ENCODE assay signal across 22 cellular contexts in genomic region chr4:136590440-136590839, GRCh38.
DNase-seq lines count a peak whose midpoint lies in the region; ATAC-seq, FAIRE-seq and TF ChIP-seq lines count a peak whose summit lies in the region.
"Had no signal": no experiment of that assay in that cellular context is flagged by ENCODE, and none has a peak within 500 bp of the region (broad histone marks: within the 10 kb centered on the region; RNA-seq: fewer than 3 reads in every experiment).

No MANE protein-coding gene starts in this region.

- H3K27ac ChIP-seq in H1 (ENCODE audit: low read depth, low read length) = no peak overlapping the region
- no peak overlapping the region for H3K27ac ChIP-seq in neuronal stem cell (replicated peaks; ENCODE audit: low read length)
- H3K27ac ChIP-seq: A549; BLaER1 treated with 17β-estradiol and CSF1 and Interleukin-3, amounts not matched to agents 10 nM and 100 nM; GM23248 had no signal

- no peaks in the 10 kb centered on the region for H3K79me2 ChIP-seq in H1 (ENCODE audit: control insufficient read depth in 1 of 2, insufficient read depth in 2 of 2, low read length in 2 of 2)

- no peak overlapping the region for H2BK15ac ChIP-seq in H1 (ENCODE audit: low read length)
- no peak overlapping the region for H2BK15ac ChIP-seq in neuronal stem cell (ENCODE audit: low read length)

- H3K36me3 Mint-ChIP-seq in WTC11 = peaks cover 4% of the 10 kb centered on the region; the same call in 1 of the 2 replicates
- H3K36me3 Mint-ChIP-seq in stimulated activated effector memory CD8-positive, alpha-beta T cell treated with anti-CD3 and anti-CD28 coated beads, Interleukin-12 subunit alpha, Interleukin-12 subunit beta, amount 100 ng/mL, for 72 hours = no peaks in the 10 kb centered on the region
- H3K36me3 Mint-ChIP-seq: CD14-positive monocyte; CD8-positive, alpha-beta memory T cell had no signal

- CTCF ChIA-PET in WTC11 (lab: Charles Lee) (no interaction called here), H1 (lab: Charles Lee; ENCODE audit: partially characterized antibody) (interaction anchor here (0.8 to 1.3 kb wide), 2 partner anchors 11 to 272 kb away, joined by 3 to 4 read pairs; no protein-coding TSS in a partner anchor)

- H3K4me1 ChIP-seq in H1 (replicated peaks in 1 of 4; ENCODE audit: control insufficient read depth in 3 of 4, insufficient read depth in 4 of 4, low read length in 3 of 4) (peaks cover 0 to 3% (median 0%) of the 10 kb centered on the region in 4 experiments; a peak in 2 of 7 replicates), neuronal stem cell (ENCODE audit: control insufficient read depth in 2 of 2, insufficient read depth in 1 of 2, low read depth in 1 of 2, low read length in 2 of 2) (peaks cover 0 to 2% of the 10 kb centered on the region in 2 donors)
- H3K4me1 ChIP-seq: A549; BE2C; BLaER1 treated with 17β-estradiol and CSF1 and Interleukin-3, amounts not matched to agents 10 nM and 100 nM had no signal

- no peak for TF ChIP-seq EP300 in H1 (IDR thresholded peaks at IDR 0.05; ENCODE audit: borderline replicate concordance in 1 of 2, low read depth in 2 of 2, low read length in 2 of 2)

- H3K18ac ChIP-seq in H1 (ENCODE audit: extremely low read depth, low read length) (no peak overlapping the region), neuronal stem cell (ENCODE audit: low read length) (no peak overlapping the region)

- H3K23me2 ChIP-seq in H1 (ENCODE audit: low read depth, low read length) = no peaks in the 10 kb centered on the region

- TF ChIP-seq CTCF in WTC11 (IDR thresholded peaks at IDR 0.05) = no peak
- no peak for TF ChIP-seq CTCF in H1 (IDR thresholded peaks at IDR 0.05; ENCODE audit: control extremely low read depth in 1 of 3, insufficient read depth in 1 of 3, low read depth in 1 of 3, low read length in 3 of 3)
- no peak for TF ChIP-seq CTCF in D721Med (IDR thresholded peaks at IDR 0.05; ENCODE audit: insufficient read depth, missing control alignments)

- H2BK20ac ChIP-seq in H1 (ENCODE audit: low read length) = no peak overlapping the region

- no peak; a peak in 1 of 4 replicates for TF ChIP-seq RAD21 in H1 (IDR thresholded peaks at IDR 0.05 in 1 of 2, conservative IDR thresholded peaks at IDR 0.05 in 1 of 2; ENCODE audit: low read depth in 2 of 2, low read length in 2 of 2)

- H4K8ac ChIP-seq in H1 (ENCODE audit: extremely low read depth, insufficient read depth, low read length) = no peak overlapping the region
- no peak overlapping the region for H4K8ac ChIP-seq in neuronal stem cell (ENCODE audit: low read depth, low read length)

- peaks cover 6% of the 10 kb centered on the region for H3K4me1 Mint-ChIP-seq in WTC11
- no peaks in the 10 kb centered on the region for H3K4me1 Mint-ChIP-seq in stimulated activated effector memory CD8-positive, alpha-beta T cell treated with anti-CD3 and anti-CD28 coated beads, Interleukin-12 subunit alpha, Interleukin-12 subunit beta, amount 100 ng/mL, for 72 hours
- H3K4me1 Mint-ChIP-seq: CD14-positive monocyte; CD8-positive, alpha-beta memory T cell had no signal

- no peak overlapping the region for H4K5ac ChIP-seq in H1 (ENCODE audit: insufficient read length, low read depth, low read length)

- H3K9me3 ChIP-seq in H1 (ENCODE audit: insufficient read depth in 2 of 2, low read depth in 1 of 2, low read length in 1 of 2) (no peaks in the 10 kb centered on the region), neuronal stem cell (replicated peaks in 1 of 2; ENCODE audit: control insufficient read depth in 2 of 2, insufficient read depth in 1 of 2, low read depth in 1 of 2, low read length in 2 of 2) (no peaks in the 10 kb centered on the region)
- H3K9me3 ChIP-seq: A549, BE2C had no signal

- no peak overlapping the region for H3K56ac ChIP-seq in H1 (replicated peaks; ENCODE audit: insufficient read length, low read depth, low read length)

- H3K4me2 ChIP-seq in H1 (ENCODE audit: insufficient read depth in 1 of 2, low read depth in 2 of 2, low read length in 2 of 2) (no peak overlapping the region), neuronal stem cell (ENCODE audit: insufficient read depth, low read length, poor library complexity, severe bottlenecking) (no peak overlapping the region)
- H3K4me2 ChIP-seq: A549; BLaER1 treated with 17β-estradiol and CSF1 and Interleukin-3, amounts not matched to agents 10 nM and 100 nM had no signal

- H3K27ac Mint-ChIP-seq in WTC11 = no peak overlapping the region
- no peak overlapping the region for H3K27ac Mint-ChIP-seq in stimulated activated effector memory CD8-positive, alpha-beta T cell treated with anti-CD3 and anti-CD28 coated beads, Interleukin-12 subunit alpha, Interleukin-12 subunit beta, amount 100 ng/mL, for 72 hours
- H3K27ac Mint-ChIP-seq: CD14-positive monocyte; CD4-positive, alpha-beta T cell; CD8-positive, alpha-beta memory T cell; H9 had no signal

- H3K4me3 ChIP-seq in H1 (ENCODE audit: extremely low read depth in 1 of 4, insufficient read depth in 2 of 4, low read depth in 3 of 4, low read length in 4 of 4) (no peak overlapping the region), neuronal stem cell (ENCODE audit: low read length in 2 of 2) (no peak overlapping the region)
- H3K4me3 ChIP-seq: A549; BLaER1 treated with 17β-estradiol and CSF1 and Interleukin-3, amounts not matched to agents 10 nM and 100 nM; GM23248 had no signal

- FAIRE-seq in H1 (lab: Jason Lieb, UNC) = no peak
- FAIRE-seq in D721Med (lab: Jason Lieb, UNC) = no peak
- FAIRE-seq in GM19239 (lab: Jason Lieb, UNC) = no peak
- FAIRE-seq: A549, GM12892 had no signal

- TF ChIP-seq POLR2A in H1 (IDR thresholded peaks at IDR 0.05; ENCODE audit: control extremely low read depth in 1 of 2, low read depth in 2 of 2, low read length in 2 of 2) = no peak

- H2AK5ac ChIP-seq in H1 (ENCODE audit: low read depth, low read length) (no peak overlapping the region), neuronal stem cell (ENCODE audit: low read depth, low read length) (no peak overlapping the region)

- H4K20me1 ChIP-seq in H1 (replicated peaks in 1 of 2; ENCODE audit: control insufficient read depth in 1 of 2, insufficient read depth in 2 of 2, low read length in 2 of 2) = no peaks in the 10 kb centered on the region
- H4K20me1 ChIP-seq: BLaER1 treated with 17β-estradiol and CSF1 and Interleukin-3, amounts not matched to agents 10 nM and 100 nM had no signal

- no peaks in the 10 kb centered on the region for H3K79me1 ChIP-seq in H1 (ENCODE audit: low read depth, low read length)
- H3K79me1 ChIP-seq in neuronal stem cell (ENCODE audit: low read depth, low read length) = no peaks in the 10 kb centered on the region

- WGBS in H1 (ENCODE audit: extremely low coverage in 1 of 2, insufficient coverage in 1 of 2, insufficient read length in 1 of 2, insufficient replicate concordance in 2 of 2, low coverage in 1 of 2, low lambda C conversion rate in 2 of 2, missing lambda C conversion rate in 1 of 2), 2 experiments = 94% methylated on average over 1 of the region's 1 CpG; no CpG with 5 or more reads in 1 of the 2 experiments
- WGBS in neuronal stem cell (ENCODE audit: extremely low coverage in 2 of 2, insufficient read length in 2 of 2, insufficient replicate concordance in 1 of 2), 2 donors = no CpG with 5 or more reads among the region's 1 CpG

- H3K4ac ChIP-seq in H1 (replicated peaks; ENCODE audit: insufficient read length, low read depth, low read length) (no peak overlapping the region), neuronal stem cell (ENCODE audit: low read length) (no peak overlapping the region)

- H4K91ac ChIP-seq in H1 (replicated peaks; ENCODE audit: insufficient read length, low read length) = no peak overlapping the region
- H4K91ac ChIP-seq in neuronal stem cell (ENCODE audit: low read depth, low read length, poor library complexity) = no peak overlapping the region

- no peak for DNase-seq in WTC11 (ENCODE audit: low spot score)
- no peak for DNase-seq in H1 (ENCODE audit: low read depth in 1 of 2, low spot score in 2 of 2)
- no peak for DNase-seq in neuronal stem cell (ENCODE audit: low spot score)
- no peak for DNase-seq in stimulated activated effector memory CD8-positive, alpha-beta T cell treated with anti-CD3 and anti-CD28 coated beads, Interleukin-12 subunit alpha, Interleukin-12 subunit beta, amount 100 ng/mL, for 72 hours (ENCODE audit: low spot score in 2 of 2)
- no peak for DNase-seq in D721Med (ENCODE audit: insufficient read length, low spot score)
- no peak for DNase-seq in GM19239 (ENCODE audit: insufficient read length, low spot score)
- DNase-seq: 8988T; ACHN; AML-193; BE2C; CD4-positive, alpha-beta T cell; CD8-positive, alpha-beta memory T cell; DMS53; DMS79 treated with DMSO at 0.1 percent for 48 hours; GF-D8; GM23248; H9 had no signal

- no peak overlapping the region for H2BK5ac ChIP-seq in H1 (ENCODE audit: low read depth, low read length)
- no peak overlapping the region for H2BK5ac ChIP-seq in neuronal stem cell (ENCODE audit: low read length)

- POLR2A ChIA-PET in WTC11 (lab: Charles Lee) (no interaction called here), H1 (lab: Charles Lee; ENCODE audit: partially characterized antibody) (no interaction called here)

- no peaks in the 10 kb centered on the region for H3K27me3 Mint-ChIP-seq in WTC11 (ENCODE audit: low read depth)
- H3K27me3 Mint-ChIP-seq: CD4-positive, alpha-beta T cell; CD8-positive, alpha-beta memory T cell had no signal

- no peak overlapping the region for H3K4me3 Mint-ChIP-seq in WTC11
- H3K4me3 Mint-ChIP-seq in stimulated activated effector memory CD8-positive, alpha-beta T cell treated with anti-CD3 and anti-CD28 coated beads, Interleukin-12 subunit alpha, Interleukin-12 subunit beta, amount 100 ng/mL, for 72 hours = no peak overlapping the region
- H3K4me3 Mint-ChIP-seq: CD14-positive monocyte; CD4-positive, alpha-beta T cell; CD8-positive, alpha-beta memory T cell; H9 had no signal

- no peak overlapping the region for H2BK120ac ChIP-seq in H1 (replicated peaks; ENCODE audit: low read depth, low read length)
- H2BK120ac ChIP-seq in neuronal stem cell (ENCODE audit: low read depth, low read length) = no peak overlapping the region

- peak; percentile 58 for ATAC-seq in WTC11
- no peak for ATAC-seq in stimulated activated effector memory CD8-positive, alpha-beta T cell treated with anti-CD3 and anti-CD28 coated beads, Interleukin-12 subunit alpha, Interleukin-12 subunit beta, amount 100 ng/mL, for 72 hours
- ATAC-seq: A549, HCT116 had no signal

- H3K9me3 Mint-ChIP-seq in WTC11 = peaks cover 17% of the 10 kb centered on the region
- peaks cover 14% of the 10 kb centered on the region for H3K9me3 Mint-ChIP-seq in stimulated activated effector memory CD8-positive, alpha-beta T cell treated with anti-CD3 and anti-CD28 coated beads, Interleukin-12 subunit alpha, Interleukin-12 subunit beta, amount 100 ng/mL, for 72 hours

- H3K36me3 ChIP-seq in H1 (ENCODE audit: control insufficient read depth in 2 of 4, insufficient read depth in 4 of 4, low read length in 3 of 4) (no peaks in the 10 kb centered on the region), neuronal stem cell (replicated peaks in 1 of 2; ENCODE audit: control insufficient read depth in 2 of 2, insufficient read depth in 2 of 2, low read length in 2 of 2) (no peaks in the 10 kb centered on the region)
- H3K36me3 ChIP-seq: BE2C; BLaER1 treated with 17β-estradiol and CSF1 and Interleukin-3, amounts not matched to agents 10 nM and 100 nM had no signal

- H3K27me3 ChIP-seq in H1 (replicated peaks in 1 of 4; ENCODE audit: control insufficient read depth in 3 of 4, extremely low read depth in 1 of 4, insufficient read depth in 3 of 4, low read length in 3 of 4) (no peaks in the 10 kb centered on the region), neuronal stem cell (ENCODE audit: control insufficient read depth in 3 of 3, insufficient read depth in 3 of 3, low read depth in 1 of 3, low read length in 3 of 3) (no peaks in the 10 kb centered on the region)
- H3K27me3 ChIP-seq: BE2C; BLaER1 treated with 17β-estradiol and CSF1 and Interleukin-3, amounts not matched to agents 10 nM and 100 nM had no signal

- H3K9ac ChIP-seq in H1 (replicated peaks in 1 of 4; ENCODE audit: extremely low read depth in 1 of 4, low read depth in 3 of 4, low read length in 3 of 4) (no peak overlapping the region), neuronal stem cell (ENCODE audit: low read depth, low read length, poor library complexity) (no peak overlapping the region)
- H3K9ac ChIP-seq: BLaER1 treated with 17β-estradiol and CSF1 and Interleukin-3, amounts not matched to agents 10 nM and 100 nM; GM23248 had no signal

- H2AFZ ChIP-seq in H1 (ENCODE audit: low read length) (peak overlapping the region; percentile 53; the same call in 1 of the 2 replicates), neuronal stem cell (ENCODE audit: low read length) (peak overlapping the region; percentile 18)
- H2AFZ ChIP-seq: GM23248 had no signal

- H2BK12ac ChIP-seq in H1 (ENCODE audit: low read depth, low read length) (no peak overlapping the region), neuronal stem cell (ENCODE audit: low read length) (no peak overlapping the region)

- H3K14ac ChIP-seq in H1 (ENCODE audit: insufficient read length) (no peak overlapping the region), neuronal stem cell (ENCODE audit: low read length) (no peak overlapping the region)

- H3K23ac ChIP-seq in H1 (ENCODE audit: insufficient read length) = no peak overlapping the region
- H3K23ac ChIP-seq in neuronal stem cell (ENCODE audit: low read depth, low read length, poor library complexity) = no peak overlapping the region
